Comparison of ENCODE assay signal across 22 cellular contexts in the genomic region with DNA sequence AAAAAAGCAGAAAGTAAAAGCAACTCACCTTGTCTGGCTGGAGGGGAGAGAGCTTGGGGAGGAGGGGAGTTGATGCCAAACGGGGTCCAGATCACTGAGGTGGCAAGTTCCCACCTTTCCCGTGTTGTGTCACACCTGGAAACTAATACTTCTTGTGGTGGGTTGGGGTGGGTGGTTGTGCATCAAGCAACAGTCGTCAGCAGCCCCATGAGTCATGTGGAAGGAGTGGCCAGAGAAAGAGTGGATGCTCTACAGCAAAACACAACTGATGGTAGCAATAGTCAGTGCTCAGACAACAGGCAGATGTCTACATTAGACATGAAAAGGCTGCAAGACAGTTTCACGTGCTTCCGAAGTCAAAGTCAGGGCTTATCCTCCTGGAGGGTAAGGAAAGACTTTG. TPM values are rescaled to one million over a fixed set of nuclear protein-coding genes. Genes with fewer than 3 reads are reported as not detected.
A peak's percentile ranks its signal among the peaks of the same experiment; 100 is the strongest.
DNase-seq lines count a peak whose midpoint lies in the region; ATAC-seq lines count a peak whose summit lies in the region.
"Had no signal": no experiment of that assay in that cellular context is flagged by ENCODE, and none has a peak within 500 bp of the region (broad histone marks: within the 10 kb centered on the region; RNA-seq: fewer than 3 reads in every experiment).

No MANE protein-coding gene starts in this region.

- ATAC-seq in effector memory CD8-positive, alpha-beta T cell (replicated peaks) = peak; percentile 12
- peak; percentile 79 for ATAC-seq in stimulated activated naive CD8-positive, alpha-beta T cell treated with anti-CD3 and anti-CD28 coated beads, Interleukin-15, amount 100 ng/mL, for 72 hours
- ATAC-seq: left lobe of liver had no signal

- peaks cover 22% of the 10 kb centered on the region for H3K4me1 Mint-ChIP-seq in activated CD4-positive, alpha-beta T cell treated with anti-CD3 and anti-CD28 coated beads, Interleukin-2, amount 10 ng/mL, durations not matched to agents 7 days and 5 days
- peaks cover 21 to 22% of the 10 kb centered on the region in 2 donors for H3K4me1 Mint-ChIP-seq in effector memory CD8-positive, alpha-beta T cell (ENCODE audit: low read depth in 2 of 2)
- H3K4me1 Mint-ChIP-seq in stimulated activated naive CD8-positive, alpha-beta T cell treated with anti-CD3 and anti-CD28 coated beads, Interleukin-15, amount 100 ng/mL, for 72 hours = peaks cover 18% of the 10 kb centered on the region
- H3K4me1 Mint-ChIP-seq: B cell, nephron progenitor cell had no signal

- H3K36me3 Mint-ChIP-seq in activated CD4-positive, alpha-beta T cell treated with anti-CD3 and anti-CD28 coated beads, Interleukin-2, amount 10 ng/mL, durations not matched to agents 7 days and 5 days (ENCODE audit: low read depth) = peaks cover 12% of the 10 kb centered on the region
- H3K36me3 Mint-ChIP-seq in effector memory CD8-positive, alpha-beta T cell (ENCODE audit: insufficient read depth) = no peaks in the 10 kb centered on the region

- no peak overlapping the region for H3K27ac Mint-ChIP-seq in activated CD4-positive, alpha-beta T cell treated with anti-CD3 and anti-CD28 coated beads, Interleukin-2, amount 10 ng/mL, durations not matched to agents 7 days and 5 days
- peak overlapping the region in 1 of 2 donors; percentile 12 for H3K27ac Mint-ChIP-seq in effector memory CD8-positive, alpha-beta T cell
- H3K27ac Mint-ChIP-seq in stimulated activated naive CD8-positive, alpha-beta T cell treated with anti-CD3 and anti-CD28 coated beads, Interleukin-15, amount 100 ng/mL, for 72 hours = no peak overlapping the region
- H3K27ac Mint-ChIP-seq: B cell, nephron progenitor cell had no signal

- H3K4me3 Mint-ChIP-seq in activated CD4-positive, alpha-beta T cell treated with anti-CD3 and anti-CD28 coated beads, Interleukin-2, amount 10 ng/mL, durations not matched to agents 7 days and 5 days = no peak overlapping the region
- no peak overlapping the region for H3K4me3 Mint-ChIP-seq in effector memory CD8-positive, alpha-beta T cell
- no peak overlapping the region for H3K4me3 Mint-ChIP-seq in stimulated activated naive CD8-positive, alpha-beta T cell treated with anti-CD3 and anti-CD28 coated beads, Interleukin-15, amount 100 ng/mL, for 72 hours
- H3K4me3 Mint-ChIP-seq: B cell, nephron progenitor cell had no signal

- H3K9me3 Mint-ChIP-seq in activated CD4-positive, alpha-beta T cell treated with anti-CD3 and anti-CD28 coated beads, Interleukin-2, amount 10 ng/mL, durations not matched to agents 7 days and 5 days = peaks cover 7% of the 10 kb centered on the region
- peaks cover 0 to 8% of the 10 kb centered on the region in 2 donors for H3K9me3 Mint-ChIP-seq in effector memory CD8-positive, alpha-beta T cell
- H3K9me3 Mint-ChIP-seq in stimulated activated naive CD8-positive, alpha-beta T cell treated with anti-CD3 and anti-CD28 coated beads, Interleukin-15, amount 100 ng/mL, for 72 hours = peaks cover 5 to 16% of the 10 kb centered on the region in 2 donors

- no peaks in the 10 kb centered on the region for H3K27me3 Mint-ChIP-seq in activated CD4-positive, alpha-beta T cell treated with anti-CD3 and anti-CD28 coated beads, Interleukin-2, amount 10 ng/mL, durations not matched to agents 7 days and 5 days
- H3K27me3 Mint-ChIP-seq in effector memory CD8-positive, alpha-beta T cell = no peaks in the 10 kb centered on the region
- no peaks in the 10 kb centered on the region for H3K27me3 Mint-ChIP-seq in stimulated activated naive CD8-positive, alpha-beta T cell treated with anti-CD3 and anti-CD28 coated beads, Interleukin-15, amount 100 ng/mL, for 72 hours

- POLR2A ChIA-PET in activated CD4-positive, alpha-beta T cell treated with anti-CD3 and anti-CD28 coated beads, Interleukin-2, amount 10 ng/mL, durations not matched to agents 7 days and 5 days (lab: Charles Lee) = no interaction called here

- CTCF ChIA-PET in activated CD4-positive, alpha-beta T cell treated with anti-CD3 and anti-CD28 coated beads, Interleukin-2, amount 10 ng/mL, durations not matched to agents 7 days and 5 days (lab: Charles Lee) = interaction anchor here (1.0 to 3.9 kb wide), 3 partner anchors 11 to 12 kb away, joined by 3 to 24 read pairs (median 9); no protein-coding TSS in a partner anchor

- DNase-seq in activated CD4-positive, alpha-beta T cell treated with anti-CD3 and anti-CD28 coated beads for 48 hours = peak; percentile 48
- no peak for DNase-seq in activated CD4-positive, alpha-beta T cell treated with anti-CD3 and anti-CD28 coated beads, Interleukin-2, amount 10 ng/mL, durations not matched to agents 7 days and 5 days
- peak; percentile 39 for DNase-seq in stimulated activated CD4-positive, alpha-beta T cell treated with anti-CD3 and anti-CD28 coated beads, Interleukin-4, amount 100 ng/mL, for 24 hours
- no peak for DNase-seq in stimulated activated CD4-positive, alpha-beta T cell treated with anti-CD3 and anti-CD28 coated beads, Interleukin-2, amount 100 ng/mL, for 24 hours
- no peak for DNase-seq in effector memory CD8-positive, alpha-beta T cell
- peak in 1 of 2 donors; percentile 26 for DNase-seq in stimulated activated naive CD8-positive, alpha-beta T cell treated with anti-CD3 and anti-CD28 coated beads, Interleukin-15, amount 100 ng/mL, for 72 hours
- DNase-seq in NCI-H1092 (lab: John Stamatoyannopoulos, UW) = no peak
- no peak for DNase-seq in NCI-H1417 treated with DMSO at 0.1 percent for 48 hours (lab: John Stamatoyannopoulos, UW)
- DNase-seq: activated gamma-delta T cell; aorta; DND-41; effector CD8-positive, alpha-beta T cell; KG1; midbrain; MV-4-11; NCI-H1930; nephron progenitor cell; SHP77; T-helper 1 cell; uterus had no signal

RNA-seq across cellular contexts. Expression of a gene that starts 35.4 kb away (rescaled TPM):
- total RNA-seq in activated CD4-positive, alpha-beta T cell treated with anti-CD3 and anti-CD28 coated beads, Interleukin-2, amount 10 ng/mL, durations not matched to agents 7 days and 5 days = 10 to 100 TPM; 11.7 to 13.8 TPM

RNA-seq across cellular contexts. Expression of a gene that starts 35.8 kb away (rescaled TPM):
- 1 to 10 TPM; 5.6 to 6.8 TPM for total RNA-seq in activated CD4-positive, alpha-beta T cell treated with anti-CD3 and anti-CD28 coated beads, Interleukin-2, amount 10 ng/mL, durations not matched to agents 7 days and 5 days

Comparison
In these comparisons a context has a peak if more than half of its experiments do, and no peak if none do; other contexts are left out.
1. DNase-seq: peak in activated CD4-positive, alpha-beta T cell treated with anti-CD3 and anti-CD28 coated beads for 48 hours (single experiment) and stimulated activated CD4-positive, alpha-beta T cell treated with anti-CD3 and anti-CD28 coated beads, Interleukin-4, amount 100 ng/mL, for 24 hours (single experiment); none in activated CD4-positive, alpha-beta T cell treated with anti-CD3 and anti-CD28 coated beads, Interleukin-2, amount 10 ng/mL, durations not matched to agents 7 days and 5 days (single experiment), stimulated activated CD4-positive, alpha-beta T cell treated with anti-CD3 and anti-CD28 coated beads, Interleukin-2, amount 100 ng/mL, for 24 hours (0 of 2), effector memory CD8-positive, alpha-beta T cell (0 of 3), NCI-H1092 (single experiment) and NCI-H1417 treated with DMSO at 0.1 percent for 48 hours (single experiment).